12 cellular contexts compared by ENCODE assay signal in the genomic region with DNA sequence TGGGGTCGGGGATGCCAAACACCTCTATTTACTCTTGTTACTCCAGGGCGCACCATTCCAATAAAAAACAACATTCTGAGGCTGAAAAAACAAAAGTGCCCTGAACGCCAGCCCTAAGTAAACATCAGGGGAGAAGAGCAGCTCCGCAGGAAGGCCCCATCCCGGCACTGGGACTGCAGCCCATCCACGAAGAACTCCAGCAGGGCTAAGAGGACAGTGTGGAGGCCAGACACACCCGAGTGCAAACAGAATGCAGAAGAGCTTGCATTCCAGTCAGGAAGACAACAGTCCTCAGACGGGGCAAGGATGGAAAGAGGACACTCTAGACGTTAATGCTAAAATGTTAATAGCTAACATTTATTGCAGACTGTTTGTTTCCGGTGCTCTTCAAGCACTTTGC. TPM values are rescaled to one million over a fixed set of nuclear protein-coding genes. Genes with fewer than 3 reads are reported as not detected.
DNase-seq lines count a peak whose midpoint lies in the region; ATAC-seq and TF ChIP-seq lines count a peak whose summit lies in the region.
"Had no signal": no experiment of that assay in that cellular context is flagged by ENCODE, and none has a peak within 500 bp of the region (broad histone marks: within the 10 kb centered on the region; RNA-seq: fewer than 3 reads in every experiment).

No MANE protein-coding gene starts in this region.

- H3K27ac ChIP-seq in heart right ventricle (no peak overlapping the region), cingulate gyrus (ENCODE audit: low read depth, low read length) (peak overlapping the region; percentile 76), transverse colon (peak overlapping the region in 3 of 4 donors; percentile 4 to 47 (median 40))
- H3K27ac ChIP-seq: SJSA1 had no signal

- no peaks in the 10 kb centered on the region for H3K36me3 ChIP-seq in heart right ventricle
- no peaks in the 10 kb centered on the region for H3K36me3 ChIP-seq in mucosa of descending colon (ENCODE audit: low read depth)
- no peaks in the 10 kb centered on the region for H3K36me3 ChIP-seq in transverse colon
- H3K36me3 ChIP-seq: SJSA1 had no signal

- TF ChIP-seq EP300 in transverse colon (IDR thresholded peaks at IDR 0.05; ENCODE audit: low read depth), result no peak

- in situ Hi-C loops in transverse colon (cut with MboI; ENCODE audit: low pct_ligation_motif_present in 1 of 4, low pct_unique_long_range_greater_than_20kb in 1 of 4, low sequenced_read_pairs in 3 of 4), result no loop called here

- TF ChIP-seq POLR2A in transverse colon (IDR thresholded peaks at IDR 0.05), result no peak

- no peak for DNase-seq in heart right ventricle
- no peak for DNase-seq in cardiac septum (ENCODE audit: low spot score)
- no peak for DNase-seq in mucosa of descending colon
- no peak for DNase-seq in transverse colon
- no peak for DNase-seq in iPS-NIHi11 (ENCODE audit: low spot score)
- DNase-seq in AML-193 (lab: John Stamatoyannopoulos, UW), result no peak
- DNase-seq: effector memory CD8-positive, alpha-beta T cell; NCI-H226 had no signal

- no peaks in the 10 kb centered on the region for H3K9me3 ChIP-seq in heart right ventricle
- no peaks in the 10 kb centered on the region for H3K9me3 ChIP-seq in mucosa of descending colon
- H3K9me3 ChIP-seq in transverse colon, result no peaks in the 10 kb centered on the region
- H3K9me3 ChIP-seq: SJSA1 had no signal

- H3K27me3 ChIP-seq in heart right ventricle, result no peaks in the 10 kb centered on the region
- no peaks in the 10 kb centered on the region for H3K27me3 ChIP-seq in transverse colon
- H3K27me3 ChIP-seq: SJSA1 had no signal

- TF ChIP-seq CTCF in heart right ventricle (IDR thresholded peaks at IDR 0.05), result no peak
- no peak for TF ChIP-seq CTCF in mucosa of descending colon (IDR thresholded peaks at IDR 0.05)
- TF ChIP-seq CTCF in transverse colon (IDR thresholded peaks at IDR 0.05), result no peak

- WGBS in heart right ventricle, 2 donors, result 37 to 45% methylated on average over 10 of the region's 10 CpGs
- 27 to 38% methylated on average over 3 to 10 of the region's 10 CpGs for WGBS in transverse colon (ENCODE audit: low coverage in 1 of 2), 2 donors

- H3K4me1 ChIP-seq in heart right ventricle (peaks cover 0 to 27% (median 8%) of the 10 kb centered on the region in 9 donors), mucosa of descending colon (ENCODE audit: low read depth) (peaks cover 5% of the 10 kb centered on the region), transverse colon (peaks cover 0 to 11% (median 0%) of the 10 kb centered on the region in 4 donors)

- peak overlapping the region in 6 of 10 donors; percentile 19 to 33 (median 26) for H3K4me3 ChIP-seq in heart right ventricle
- no peak overlapping the region for H3K4me3 ChIP-seq in mucosa of descending colon
- H3K4me3 ChIP-seq in transverse colon, result peak overlapping the region in 2 of 4 donors; percentile 18 to 33
- H3K4me3 ChIP-seq: SJSA1 had no signal

- peak in 3 of 8 donors; percentile 4 to 12 (median 8) for ATAC-seq in heart right ventricle
- ATAC-seq in mucosa of descending colon, result peak; percentile 2
- no peak for ATAC-seq in GM19023 (IDR thresholded peaks at IDR 0.05; ENCODE audit: unreplicated experiment)

- intact Hi-C loops in heart right ventricle (cut with DNase I), result loop anchor here in 1 of 10 donors (10.0 kb wide), 1 partner anchor 62 kb away; a partner anchor contains a TSS
- intact Hi-C loops in cardiac septum (cut with DNase I), result no loop called here
- intact Hi-C loops in mucosa of descending colon (cut with DNase I, micrococcal nuclease), result no loop called here
- intact Hi-C loops in transverse colon (cut with DNase I; ENCODE audit: low total_unique reads), result no loop called here

RNA-seq across cellular contexts. Expression of a gene that starts 33.0 kb away (rescaled TPM):
- total RNA-seq in heart right ventricle, result not detected
- polyA plus RNA-seq in heart right ventricle, result not detected
- total RNA-seq in cardiac septum, result not detected
- total RNA-seq in mucosa of descending colon, result not detected
- not detected for total RNA-seq in transverse colon
- total RNA-seq: omental fat pad, SJSA1 had no signal

Comparison
In these comparisons a context has a peak if more than half of its experiments do, and no peak if none do; other contexts are left out.
1. H3K27ac ChIP-seq: peak in cingulate gyrus (single experiment) and transverse colon (3 of 4); none in heart right ventricle (0 of 10).